In genomic region chr6:158518196-158519127, GRCh38 we compare ENCODE assay signal across 8 cellular contexts. TPM values are rescaled to one million over a fixed set of nuclear protein-coding genes. Genes with fewer than 3 reads are reported as not detected.
DNase-seq lines count a peak whose midpoint lies in the region; ATAC-seq, FAIRE-seq and TF ChIP-seq lines count a peak whose summit lies in the region.

No MANE protein-coding gene starts in this region.

- H3K4me2 ChIP-seq in mammary epithelial cell (ENCODE audit: insufficient read depth, low read depth, low read length): peak overlapping the region; percentile 83

- TSS peak; percentile 21 for BruUV-seq in mammary epithelial cell (replicated peaks; lab: Mats Ljungman, UMichigan)

- H3K79me2 ChIP-seq in ACC112 (ENCODE audit: control insufficient read depth, insufficient read depth, low read length, unreplicated experiment): no peaks in the 10 kb centered on the region
- H3K79me2 ChIP-seq in mammary epithelial cell (ENCODE audit: insufficient read depth, low read length): no peaks in the 10 kb centered on the region

- H3K9ac ChIP-seq in mammary epithelial cell (ENCODE audit: insufficient read depth, low read length): peak overlapping the region; percentile 65

- in situ Hi-C loops in mammary epithelial cell (cut with MboI; ENCODE audit: low sequenced_read_pairs in 2 of 2): no loop called here

- peak; percentile 42 to 75 for TF ChIP-seq CTCF in mammary epithelial cell (conservative IDR thresholded peaks at IDR 0.05 in 1 of 2, IDR thresholded peaks at IDR 0.05 in 1 of 2; ENCODE audit: extremely low read depth in 1 of 2, insufficient read depth in 1 of 2, low read depth in 1 of 2, low read length in 2 of 2)

- H3K36me3 ChIP-seq in ACC112 (ENCODE audit: insufficient read depth, low read length) (no peaks in the 10 kb centered on the region), mammary epithelial cell (ENCODE audit: insufficient read depth, low read length) (no peaks in the 10 kb centered on the region)

- WGBS in mammary epithelial cell (ENCODE audit: low coverage, missing lambda C conversion rate): 6% methylated on average over 16 of the region's 18 CpGs

- H3K4me3 ChIP-seq in ACC112 (ENCODE audit: low read depth, low read length): peak overlapping the region; percentile 64
- peak overlapping the region; percentile 43 to 50 (median 43) for H3K4me3 ChIP-seq in mammary epithelial cell (replicated peaks in 1 of 3; ENCODE audit: insufficient read depth in 1 of 3, low read depth in 2 of 3, low read length in 3 of 3)

- no peaks in the 10 kb centered on the region for H4K20me1 ChIP-seq in mammary epithelial cell (ENCODE audit: insufficient read depth, low read length)

- H3K4me1 ChIP-seq in ACC112 (ENCODE audit: control insufficient read depth, insufficient read depth, low read length, unreplicated experiment) (peaks cover 7% of the 10 kb centered on the region), mammary epithelial cell (ENCODE audit: insufficient read depth, low read length) (peaks cover 6% of the 10 kb centered on the region)

- H3K27ac ChIP-seq in ACC112 (ENCODE audit: low read depth, low read length) (peak overlapping the region; percentile 11; the same call in 1 of the 2 replicates), mammary epithelial cell (ENCODE audit: insufficient read depth, low read depth, low read length) (peak overlapping the region; percentile 69)

- CTCF ChIA-PET in mammary epithelial cell (lab: Charles Lee; ENCODE audit: low non-redundant PET): interaction anchor here (0.5 to 1.2 kb wide), 5 partner anchors 55 to 298 kb away, joined by 3 to 12 read pairs (median 4); no protein-coding TSS in a partner anchor

- peak; percentile 75 for ATAC-seq in HG02885 (IDR thresholded peaks at IDR 0.05; ENCODE audit: poor library complexity, unreplicated experiment)

- intact Hi-C loops in mammary epithelial cell (cut with micrococcal nuclease): loop anchor here (1.0 to 2.0 kb wide), 2 partner anchors 86 to 297 kb away; no protein-coding TSS in a partner anchor

- dilution Hi-C loops in mammary epithelial cell (cut with HindIII; ENCODE audit: low sequenced_read_pairs): no loop called here

- no peaks in the 10 kb centered on the region for H3K9me3 ChIP-seq in mammary epithelial cell (replicated peaks; ENCODE audit: insufficient read depth, low read length)

- DNase-seq in GM18507 (ENCODE audit: extremely low spot score, insufficient read length, low read depth) (peak; percentile 56), NCI-H1436 treated with DMSO at 0.1 percent for 48 hours (lab: John Stamatoyannopoulos, UW) (peak; percentile 72), T-helper 9 cell (peak; percentile 21), mammary epithelial cell (peak; percentile 79), iris pigment epithelial cell (ENCODE audit: low read depth) (peak; percentile 77)
- DNase-seq in stimulated activated CD4-positive, alpha-beta T cell treated with anti-CD3 and anti-CD28 coated beads, Interleukin-15, amount 100 ng/mL, for 24 hours: peak; percentile 68

- H3K27me3 ChIP-seq in ACC112 (ENCODE audit: insufficient read depth, low read length) (peaks cover under 1% of the 10 kb centered on the region; the same call in 1 of the 2 replicates), mammary epithelial cell (ENCODE audit: insufficient read depth, low read length) (no peaks in the 10 kb centered on the region)

- FAIRE-seq in GM18507 (lab: Jason Lieb, UNC): peak; percentile 95

- H2AFZ ChIP-seq in ACC112 (ENCODE audit: low read length, unreplicated experiment) (no peak overlapping the region), mammary epithelial cell (ENCODE audit: low read depth, low read length) (peak overlapping the region; percentile 91)

RNA-seq across cellular contexts. Expression of gene TMEM181, which starts 41.4 kb away (rescaled TPM):
- 10 to 100 TPM; 29.8 to 45.3 TPM for total RNA-seq in mammary epithelial cell
- 14.8 TPM for polyA plus RNA-seq in mammary epithelial cell
- polyA minus RNA-seq in mammary epithelial cell: 15.7 TPM

Comparison
In these comparisons a context has a peak if more than half of its experiments do, and no peak if none do; other contexts are left out.
1. Peak in every context shown above with its lines: DNase-seq, ATAC-seq, H3K4me3 ChIP-seq and H3K27ac ChIP-seq.
2. DNase-seq: peak in every context shown above with its lines; median percentile 79 in mammary epithelial cell; 77 in iris pigment epithelial cell; 72 in NCI-H1436 treated with DMSO at 0.1 percent for 48 hours; 68 in stimulated activated CD4-positive, alpha-beta T cell treated with anti-CD3 and anti-CD28 coated beads, Interleukin-15, amount 100 ng/mL, for 24 hours; 56 in GM18507; 21 in T-helper 9 cell.